Comparison of ENCODE assay signal across 26 cellular contexts in the genomic region with DNA sequence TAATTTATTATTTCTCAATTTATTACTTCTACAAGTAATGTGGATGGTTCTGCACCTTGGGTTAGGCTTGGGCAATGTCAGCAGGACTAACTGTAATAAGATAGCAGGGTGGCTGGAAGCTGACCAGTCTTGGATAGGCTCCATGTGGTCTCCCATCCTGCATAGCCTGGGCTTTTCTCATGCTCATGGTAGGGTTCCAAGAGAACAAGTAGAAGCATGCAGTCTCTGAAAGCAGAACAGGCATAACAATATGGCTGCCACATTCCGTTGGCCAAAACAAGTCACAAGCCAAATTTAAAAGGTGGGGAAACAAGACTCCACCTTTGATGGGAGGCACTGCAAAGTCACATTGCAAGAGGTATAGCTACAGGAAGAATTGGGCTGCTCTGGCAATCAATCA.
DNase-seq lines count a peak whose midpoint lies in the region; ATAC-seq, FAIRE-seq and TF ChIP-seq lines count a peak whose summit lies in the region.
"Had no signal": no experiment of that assay in that cellular context is flagged by ENCODE, and none has a peak within 500 bp of the region (broad histone marks: within the 10 kb centered on the region; RNA-seq: fewer than 3 reads in every experiment).

No MANE protein-coding gene starts in this region.

- H3K9me3 Mint-ChIP-seq in GM23338: peaks cover 16% of the 10 kb centered on the region; the same call in 2 of the 3 replicates

- ATAC-seq in GM23338 (peak; percentile 88), PC-3 (no peak), GM21576 (IDR thresholded peaks at IDR 0.05; ENCODE audit: unreplicated experiment) (no peak)
- ATAC-seq: activated T-cell treated with anti-CD3 and anti-CD28 coated beads, Interleukin-2, amount 50 U/mL, for 72 hours; heart left ventricle; K562; left ventricle myocardium superior; stimulated activated effector memory CD8-positive, alpha-beta T cell treated with anti-CD3 and anti-CD28 coated beads, Interleukin-12 subunit alpha, Interleukin-12 subunit beta, amount 100 ng/mL, for 72 hours had no signal

- intact Hi-C loops in PC-3 (cut with micrococcal nuclease): no loop called here

- H3K79me2 ChIP-seq in GM23338 (replicated peaks; ENCODE audit: insufficient read depth) (no peaks in the 10 kb centered on the region), PC-3 (ENCODE audit: low read length) (no peaks in the 10 kb centered on the region)

- no peak overlapping the region for H3K9ac ChIP-seq in PC-3 (ENCODE audit: low read length)
- H3K9ac ChIP-seq: neural progenitor cell had no signal

- H3F3A ChIP-seq in GM23338 (replicated peaks; ENCODE audit: low read depth) (no peaks in the 10 kb centered on the region), PC-3 (ENCODE audit: low read length, unreplicated experiment) (no peaks in the 10 kb centered on the region)

- H3K4me1 ChIP-seq in GM23338 (ENCODE audit: insufficient read depth): peaks cover 34% of the 10 kb centered on the region
- peaks cover 40% of the 10 kb centered on the region for H3K4me1 ChIP-seq in PC-3 (ENCODE audit: insufficient read depth, low read length)
- H3K4me1 ChIP-seq: neural progenitor cell had no signal

- H3K9me2 ChIP-seq in GM23338 (ENCODE audit: insufficient read depth): no peaks in the 10 kb centered on the region
- H3K9me2 ChIP-seq in PC-3 (replicated peaks; ENCODE audit: low read length): no peaks in the 10 kb centered on the region

- H3K4me1 Mint-ChIP-seq in GM23338: peaks cover 52% of the 10 kb centered on the region

- POLR2A ChIA-PET in PC-3 (lab: Charles Lee; ENCODE audit: unreplicated experiment): no interaction called here

- H3K4me2 ChIP-seq in GM23338 (peak overlapping the region; percentile 10; the same call in 1 of the 2 replicates), PC-3 (ENCODE audit: low read length) (no peak overlapping the region)
- H3K4me2 ChIP-seq: neural progenitor cell had no signal

- no peak for TF ChIP-seq POLR2A in GM12891 (IDR thresholded peaks at IDR 0.05; ENCODE audit: low read depth, low read length)

- no peaks in the 10 kb centered on the region for H3K9me3 ChIP-seq in PC-3 (ENCODE audit: low read length)
- H3K9me3 ChIP-seq: suprapubic skin had no signal

- DNase-seq in GM23338 (ENCODE audit: low spot score) (peak; percentile 56), PC-3 (peak; percentile 5), epithelial cell of esophagus (ENCODE audit: low read depth) (peak; percentile 78), iPS-NIHi11 (ENCODE audit: low spot score) (peak; percentile 21), GM19239 (ENCODE audit: insufficient read length, low spot score) (no peak), GM12891 (ENCODE audit: insufficient read length, low spot score) (no peak)
- DNase-seq in activated CD4-positive, alpha-beta T cell treated with anti-CD3 and anti-CD28 coated beads, Interleukin-2, amount 50 U/mL, for 48 hours: no peak
- DNase-seq: activated CD4-positive, alpha-beta T cell treated with anti-CD3 and anti-CD28 coated beads for 1 hour; activated naive CD4-positive, alpha-beta T cell treated with anti-CD3 and anti-CD28 coated beads, Interleukin-2, amount 10 ng/mL, durations not matched to agents 7 days and 5 days; activated T-cell treated with anti-CD3 and anti-CD28 coated beads, Interleukin-2, amount 50 U/mL, for 72 hours; C1 segment of cervical spinal cord; central memory CD4-positive, alpha-beta T cell; EL; esophagus squamous epithelium; HCEC 1CT; heart left ventricle; left ventricle myocardium superior; OCI-M1; SIG-M5 had no signal

- H4K20me1 ChIP-seq in GM23338 (replicated peaks; ENCODE audit: insufficient read depth) (no peaks in the 10 kb centered on the region), PC-3 (ENCODE audit: low read length) (no peaks in the 10 kb centered on the region)

- peaks cover 3% of the 10 kb centered on the region for H3K27me3 Mint-ChIP-seq in GM23338 (ENCODE audit: insufficient read depth, low read depth, poor library complexity)
- H3K27me3 Mint-ChIP-seq: activated naive CD4-positive, alpha-beta T cell treated with anti-CD3 and anti-CD28 coated beads, Interleukin-2, amount 10 ng/mL, durations not matched to agents 7 days and 5 days; progenitor cell of endocrine pancreas had no signal

- H3K4me3 ChIP-seq in GM23338 (no peak overlapping the region), PC-3 (ENCODE audit: low read length) (no peak overlapping the region), epithelial cell of esophagus (ENCODE audit: low read length) (no peak overlapping the region)
- H3K4me3 ChIP-seq: esophagus squamous epithelium, heart left ventricle, K562, neural progenitor cell, suprapubic skin had no signal

- H3K36me3 ChIP-seq in GM23338 (ENCODE audit: insufficient read depth) (no peaks in the 10 kb centered on the region), PC-3 (ENCODE audit: low read depth, low read length) (no peaks in the 10 kb centered on the region)
- H3K36me3 ChIP-seq: esophagus squamous epithelium, heart left ventricle, neural progenitor cell, suprapubic skin had no signal

- H3K27ac Mint-ChIP-seq in GM23338: peak overlapping the region; percentile 85
- H3K27ac Mint-ChIP-seq: activated naive CD4-positive, alpha-beta T cell treated with anti-CD3 and anti-CD28 coated beads, Interleukin-2, amount 10 ng/mL, durations not matched to agents 7 days and 5 days; activated T-cell treated with anti-CD3 and anti-CD28 coated beads, Interleukin-2, amount 50 U/mL, for 72 hours; neural progenitor cell; progenitor cell of endocrine pancreas; stimulated activated effector memory CD8-positive, alpha-beta T cell treated with anti-CD3 and anti-CD28 coated beads, Interleukin-12 subunit alpha, Interleukin-12 subunit beta, amount 100 ng/mL, for 72 hours had no signal

- no peak for FAIRE-seq in GM19239 (lab: Jason Lieb, UNC)
- FAIRE-seq in GM12891 (lab: Jason Lieb, UNC): no peak
- FAIRE-seq: K562, urothelium cell line had no signal

- H3K4me3 Mint-ChIP-seq in GM23338: no peak overlapping the region
- H3K4me3 Mint-ChIP-seq: activated naive CD4-positive, alpha-beta T cell treated with anti-CD3 and anti-CD28 coated beads, Interleukin-2, amount 10 ng/mL, durations not matched to agents 7 days and 5 days; activated T-cell treated with anti-CD3 and anti-CD28 coated beads, Interleukin-2, amount 50 U/mL, for 72 hours; neural progenitor cell; stimulated activated effector memory CD8-positive, alpha-beta T cell treated with anti-CD3 and anti-CD28 coated beads, Interleukin-12 subunit alpha, Interleukin-12 subunit beta, amount 100 ng/mL, for 72 hours had no signal

- H3K27me3 ChIP-seq in GM23338 (ENCODE audit: insufficient read depth): no peaks in the 10 kb centered on the region
- H3K27me3 ChIP-seq in PC-3 (ENCODE audit: low read length): no peaks in the 10 kb centered on the region
- H3K27me3 ChIP-seq: esophagus squamous epithelium, heart left ventricle, neural progenitor cell, suprapubic skin had no signal

- H3K27ac ChIP-seq in GM23338 (ENCODE audit: low read depth) (0 out of 2 replicates have a peak overlapping the region, but pooled peaks have one; percentile 47), PC-3 (ENCODE audit: low read length) (peak overlapping the region; percentile 14)
- H3K27ac ChIP-seq: esophagus squamous epithelium, heart left ventricle, neural progenitor cell, suprapubic skin had no signal

- no peak overlapping the region for H2AFZ ChIP-seq in GM23338
- H2AFZ ChIP-seq in PC-3 (ENCODE audit: low read length): no peak overlapping the region
- H2AFZ ChIP-seq: neural progenitor cell had no signal

- no TSS peak for BruUV-seq in PC-3 (replicated peaks; lab: Mats Ljungman, UMichigan)

- H3K36me3 Mint-ChIP-seq in GM23338 (ENCODE audit: low read depth): peaks cover 24% of the 10 kb centered on the region; the same call in 2 of the 3 replicates
- H3K36me3 Mint-ChIP-seq: stimulated activated effector memory CD8-positive, alpha-beta T cell treated with anti-CD3 and anti-CD28 coated beads, Interleukin-12 subunit alpha, Interleukin-12 subunit beta, amount 100 ng/mL, for 72 hours had no signal

- CTCF ChIA-PET in PC-3 (lab: Charles Lee): no interaction called here

- TF ChIP-seq CTCF in GM23338 (conservative IDR thresholded peaks at IDR 0.05; ENCODE audit: low read depth in 2 of 2): no peak
- no peak for TF ChIP-seq CTCF in PC-3 (conservative IDR thresholded peaks at IDR 0.05; ENCODE audit: low read depth, low read length)
- TF ChIP-seq CTCF in epithelial cell of esophagus (IDR thresholded peaks at IDR 0.05; ENCODE audit: insufficient read depth, low read depth, low read length, missing control alignments): no peak

TF ChIP-seq in GM23338, 12 proteins besides CTCF, POLR2A, EP300 and RAD21 (continues in another document):
- TF ChIP-seq CREB1 (CRISPR knock-in tag; IDR thresholded peaks at IDR 0.05; ENCODE audit: low read depth): no peak
- TF ChIP-seq STAT1 (IDR thresholded peaks at IDR 0.05; ENCODE audit: unreplicated experiment): no peak

TF ChIP-seq in GM12891, 5 proteins besides CTCF, POLR2A, EP300 and RAD21:
- no peak for TF ChIP-seq POU2F2 (IDR thresholded peaks at IDR 0.05; ENCODE audit: low read depth, low read length)
- TF ChIP-seq POLR2AphosphoS5 (IDR thresholded peaks at IDR 0.05; ENCODE audit: low read depth, low read length): no peak
- TF ChIP-seq SPI1 (IDR thresholded peaks at IDR 0.05; ENCODE audit: low read depth, low read length): no peak
- TF ChIP-seq TAF1 (IDR thresholded peaks at IDR 0.05; ENCODE audit: low read depth, low read length): no peak
- no peak for TF ChIP-seq PAX5 (IDR thresholded peaks at IDR 0.05; ENCODE audit: insufficient read depth, low read length, severe bottlenecking)

Comparison
In these comparisons a context has a peak if more than half of its experiments do, and no peak if none do; other contexts are left out.
1. DNase-seq: peak in GM23338 (single experiment), PC-3 (single experiment), epithelial cell of esophagus (single experiment) and iPS-NIHi11 (single experiment); none in GM19239 (single experiment), GM12891 (single experiment) and activated CD4-positive, alpha-beta T cell treated with anti-CD3 and anti-CD28 coated beads, Interleukin-2, amount 50 U/mL, for 48 hours (0 of 2).